Comparison of ENCODE assay signal across 24 cellular contexts in the genomic region with DNA sequence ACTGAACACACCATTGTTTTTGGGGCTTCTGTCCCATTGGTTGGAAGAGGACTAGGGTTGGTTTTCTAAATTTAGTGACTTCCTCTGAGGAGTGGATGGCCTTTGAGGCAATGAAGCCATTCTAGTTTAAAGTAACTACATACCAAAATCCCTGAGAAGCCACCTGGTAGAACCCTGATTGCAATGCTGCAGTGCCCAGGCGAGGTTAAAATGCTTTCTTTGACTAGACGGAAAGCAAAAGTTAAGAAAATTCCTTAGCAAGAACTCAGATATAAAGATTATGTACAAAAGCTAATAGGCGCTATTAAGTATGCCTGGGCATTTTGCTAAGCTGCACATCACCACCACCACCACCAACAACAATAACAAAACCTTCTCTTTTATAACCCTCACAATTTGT.
"Had no signal": no experiment of that assay in that cellular context is flagged by ENCODE, and none has a peak within 500 bp of the region (broad histone marks: within the 10 kb centered on the region; RNA-seq: fewer than 3 reads in every experiment).

No MANE protein-coding gene starts in this region.

- H3K36me3 ChIP-seq: colonic mucosa, esophagus squamous epithelium, uterus had no signal

- H3K4me3 ChIP-seq: colonic mucosa, esophagus squamous epithelium, tibial nerve, uterus had no signal

- H3K9me3 ChIP-seq: colonic mucosa, esophagus squamous epithelium, SK-N-SH, uterus had no signal

- H3K27me3 ChIP-seq: colonic mucosa, esophagus squamous epithelium, tibial nerve, uterus had no signal

- H3K27ac Mint-ChIP-seq: activated B cell treated with CpG ODN at 0.5 μM for 24 hours; activated CD4-positive, alpha-beta memory T cell treated with anti-CD3 and anti-CD28 coated beads, Interleukin-2, amount 10 ng/mL, durations not matched to agents 7 days and 5 days; activated T-helper 2 cell treated with anti-CD3 and anti-CD28 coated beads, Interferon-gamma antibody, Interleukin-2, Interleukin-4, amounts not matched to agents 10 μg/mL and 5 μg/mL and 100 μg/mL, durations not matched to agents 14 hours and 24 hours and 36 hours; brain; memory B cell; stimulated activated naive CD8-positive, alpha-beta T cell treated with anti-CD3 and anti-CD28 coated beads, Interleukin-15, Interleukin-2, amounts not matched to agents 100 ng/mL and 50 ng/mL, for 24 hours; T-helper 2 cell treated with Interferon-gamma antibody and Interleukin-4, amounts not matched to agents 5 μg/mL and 100 μg/mL, for 36 hours had no signal

- ATAC-seq: natural killer cell treated with Interleukin-12 subunit alpha and Interleukin-12 subunit beta and Interleukin-15 and Interleukin-18, amount 100 ng/mL, for 72 hours; right cardiac atrium had no signal

- H3K4me2 ChIP-seq: SK-N-SH had no signal

- H3K27ac ChIP-seq: colonic mucosa, esophagus squamous epithelium, uterus had no signal

- H3K4me1 ChIP-seq: colonic mucosa, tibial nerve, uterus had no signal

- FAIRE-seq: small intestine had no signal

- H3K27me3 Mint-ChIP-seq: activated B cell treated with CpG ODN at 0.5 μM for 24 hours; activated CD4-positive, alpha-beta memory T cell treated with anti-CD3 and anti-CD28 coated beads, Interleukin-2, amount 10 ng/mL, durations not matched to agents 7 days and 5 days; brain; central memory CD8-positive, alpha-beta T cell; memory B cell; natural killer cell treated with Interleukin-12 subunit alpha and Interleukin-12 subunit beta and Interleukin-15 and Interleukin-18, amount 100 ng/mL, for 72 hours; progenitor cell of endocrine pancreas; stimulated activated naive CD8-positive, alpha-beta T cell treated with anti-CD3 and anti-CD28 coated beads, Interleukin-15, Interleukin-2, amounts not matched to agents 100 ng/mL and 50 ng/mL, for 24 hours had no signal

- H3K9me3 Mint-ChIP-seq: activated B cell treated with CpG ODN at 0.5 μM for 24 hours; activated T-helper 2 cell treated with anti-CD3 and anti-CD28 coated beads, Interferon-gamma antibody, Interleukin-2, Interleukin-4, amounts not matched to agents 10 μg/mL and 5 μg/mL and 100 μg/mL, durations not matched to agents 14 hours and 24 hours and 36 hours; central memory CD8-positive, alpha-beta T cell; natural killer cell treated with Interleukin-12 subunit alpha and Interleukin-12 subunit beta and Interleukin-15 and Interleukin-18, amount 100 ng/mL, for 72 hours; stimulated activated naive CD8-positive, alpha-beta T cell treated with anti-CD3 and anti-CD28 coated beads, Interleukin-15, Interleukin-2, amounts not matched to agents 100 ng/mL and 50 ng/mL, for 24 hours had no signal

- H3K4me1 Mint-ChIP-seq: activated B cell treated with CpG ODN at 0.5 μM for 24 hours; brain; central memory CD8-positive, alpha-beta T cell had no signal

- H3K9ac ChIP-seq: SK-N-SH had no signal

- DNase-seq: activated B cell treated with CpG ODN at 0.5 μM for 24 hours; activated CD4-positive, alpha-beta memory T cell treated with anti-CD3 and anti-CD28 coated beads, Interleukin-2, amount 10 ng/mL, durations not matched to agents 7 days and 5 days; activated CD4-positive, alpha-beta T cell treated with anti-CD3 and anti-CD28 coated beads for 4 hours; activated naive CD4-positive, alpha-beta T cell treated with Interleukin-2 at 50 U/mL for 16 hours; activated T-cell treated with anti-CD3 and anti-CD28 coated beads, Interleukin-2, amount 50 U/mL, for 1 hour; colonic mucosa; esophagus squamous epithelium; hippocampal formation; nucleus accumbens; right cardiac atrium; SK-N-SH; small intestine; stimulated activated CD4-positive, alpha-beta T cell treated with anti-CD3 and anti-CD28 coated beads, Interleukin-15, amount 100 ng/mL, for 24 hours; stimulated activated CD4-positive, alpha-beta T cell treated with anti-CD3 and anti-CD28 coated beads, Interleukin-2, amount 100 ng/mL, for 48 hours; uterus had no signal

- H3K4me3 Mint-ChIP-seq: activated B cell treated with CpG ODN at 0.5 μM for 24 hours; activated CD4-positive, alpha-beta memory T cell treated with anti-CD3 and anti-CD28 coated beads, Interleukin-2, amount 10 ng/mL, durations not matched to agents 7 days and 5 days; brain; central memory CD8-positive, alpha-beta T cell; memory B cell; natural killer cell treated with Interleukin-12 subunit alpha and Interleukin-12 subunit beta and Interleukin-15 and Interleukin-18, amount 100 ng/mL, for 72 hours; stimulated activated naive CD8-positive, alpha-beta T cell treated with anti-CD3 and anti-CD28 coated beads, Interleukin-15, Interleukin-2, amounts not matched to agents 100 ng/mL and 50 ng/mL, for 24 hours; T-helper 2 cell treated with Interferon-gamma antibody and Interleukin-4, amounts not matched to agents 5 μg/mL and 100 μg/mL, for 36 hours had no signal
